In the genomic region with DNA sequence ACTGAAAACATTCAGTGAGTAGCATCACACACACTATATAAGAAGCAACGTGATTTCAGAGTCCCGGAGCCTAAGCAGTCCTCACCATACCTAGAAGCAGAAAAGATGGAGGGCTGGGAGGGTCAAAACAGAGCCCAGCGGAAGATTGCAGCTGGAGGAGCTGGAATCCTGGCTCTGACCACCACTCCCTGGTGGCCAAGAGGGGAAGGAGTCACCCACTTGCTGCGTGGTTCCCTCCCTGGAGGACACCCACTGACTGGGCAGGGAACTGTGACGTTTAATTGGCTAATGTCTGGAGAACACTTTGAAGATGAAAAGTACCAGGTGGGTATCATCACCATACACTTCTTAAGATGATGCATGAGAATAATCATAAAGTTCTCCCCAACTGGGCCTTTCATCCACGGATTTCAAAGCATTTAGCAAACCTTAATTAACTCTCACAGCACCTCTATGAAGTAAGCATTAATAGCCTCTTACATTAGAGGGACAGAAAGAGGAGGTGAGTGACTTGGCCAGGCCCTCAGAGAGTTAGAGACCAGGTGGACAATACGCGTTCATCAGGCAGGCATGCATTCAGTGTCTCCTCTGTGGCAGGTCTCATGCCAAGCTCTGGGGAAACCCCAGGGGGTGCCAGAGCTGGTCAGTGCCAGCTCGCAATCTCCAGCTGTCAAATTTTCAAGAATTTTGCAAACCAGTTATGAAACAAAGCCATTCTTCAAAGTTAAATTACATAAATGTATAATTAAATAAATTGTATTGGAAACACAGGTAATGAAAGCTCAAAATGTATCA, we compare ENCODE assay signal across 23 cellular contexts.
"Had no signal": no experiment of that assay in that cellular context is flagged by ENCODE, and none has a peak within 500 bp of the region (broad histone marks: within the 10 kb centered on the region; RNA-seq: fewer than 3 reads in every experiment).

No MANE protein-coding gene starts in this region.

- H3K4me1 ChIP-seq: foreskin keratinocyte, left lung, sigmoid colon, testis, vagina had no signal

- H3K27me3 Mint-ChIP-seq: activated naive CD4-positive, alpha-beta T cell treated with anti-CD3 and anti-CD28 coated beads, Interleukin-2, amount 50 U/mL, for 24 hours; brain; T-helper 17 cell had no signal

- H3K79me2 ChIP-seq: hepatocyte had no signal

- H3K4me3 ChIP-seq: hepatocyte, left lung, sigmoid colon, testis, vagina had no signal

- H3K36me3 Mint-ChIP-seq: activated naive CD4-positive, alpha-beta T cell treated with anti-CD3 and anti-CD28 coated beads, Interleukin-2, amount 50 U/mL, for 24 hours; brain; immature natural killer cell; natural killer cell treated with Interleukin-12 subunit alpha and Interleukin-12 subunit beta and Interleukin-15 and Interleukin-18, amount 100 ng/mL, for 72 hours had no signal

- H3K4me2 ChIP-seq: hepatocyte had no signal

- H3K4me1 Mint-ChIP-seq: activated naive CD4-positive, alpha-beta T cell treated with anti-CD3 and anti-CD28 coated beads, Interleukin-2, amount 50 U/mL, for 24 hours; brain; central memory CD8-positive, alpha-beta T cell; immature natural killer cell; T-helper 17 cell had no signal

- H3K9me3 ChIP-seq: left lung, neutrophil, testis, vagina had no signal

- H2AFZ ChIP-seq: hepatocyte had no signal

- ATAC-seq: foreskin keratinocyte; left lung; natural killer cell treated with Interleukin-12 subunit alpha and Interleukin-12 subunit beta and Interleukin-15 and Interleukin-18, amount 100 ng/mL, for 72 hours; T-helper 17 cell had no signal

- H3K36me3 ChIP-seq: left lung, neutrophil, sigmoid colon, vagina had no signal

- H3K27ac Mint-ChIP-seq: activated naive CD4-positive, alpha-beta T cell treated with anti-CD3 and anti-CD28 coated beads, Interleukin-2, amount 50 U/mL, for 24 hours; brain; immature natural killer cell; natural killer cell treated with Interleukin-12 subunit alpha and Interleukin-12 subunit beta and Interleukin-15 and Interleukin-18, amount 100 ng/mL, for 72 hours; T-helper 17 cell had no signal

- H3K4me3 Mint-ChIP-seq: activated naive CD4-positive, alpha-beta T cell treated with anti-CD3 and anti-CD28 coated beads, Interleukin-2, amount 50 U/mL, for 24 hours; brain; central memory CD8-positive, alpha-beta T cell; immature natural killer cell; natural killer cell treated with Interleukin-12 subunit alpha and Interleukin-12 subunit beta and Interleukin-15 and Interleukin-18, amount 100 ng/mL, for 72 hours; T-helper 17 cell had no signal

- H3K27ac ChIP-seq: foreskin keratinocyte, hepatocyte, left lung, neutrophil, sigmoid colon, testis, vagina, VCaP had no signal

- H3K9me3 Mint-ChIP-seq: natural killer cell treated with Interleukin-12 subunit alpha and Interleukin-12 subunit beta and Interleukin-15 and Interleukin-18, amount 100 ng/mL, for 72 hours had no signal

- H3K27me3 ChIP-seq: foreskin keratinocyte, hepatocyte, left lung, neutrophil, sigmoid colon, testis, vagina had no signal

- DNase-seq: activated CD4-positive, alpha-beta T cell treated with anti-CD3 and anti-CD28 coated beads for 1 hour; activated gamma-delta T cell treated with Interleukin-2 at 50 U/mL for 16 hours; activated T-cell treated with anti-CD3 and anti-CD28 coated beads, Interleukin-2, amount 50 U/mL, for 1 hour; anterior cingulate cortex; foreskin keratinocyte; immature natural killer cell; left lung; mammary epithelial cell; midbrain; sigmoid colon; stimulated activated CD4-positive, alpha-beta T cell treated with anti-CD3 and anti-CD28 coated beads, Interleukin-4, amount 100 ng/mL, for 1 hour; stimulated activated naive CD4-positive, alpha-beta T cell; T-helper 17 cell; testis; trophoblast cell had no signal
